Comparison of ENCODE assay signal across 8 cellular contexts in genomic region chr20:3407426-3408250, GRCh38. TPM values are rescaled to one million over a fixed set of nuclear protein-coding genes. Genes with fewer than 3 reads are reported as not detected.
DNase-seq lines count a peak whose midpoint lies in the region; ATAC-seq and TF ChIP-seq lines count a peak whose summit lies in the region.

TSS of gene DNAAF9 (minus strand) at chr20:3407669. CDS start at chr20:3407557, 112 bp downstream.

- H3K4me1 Mint-ChIP-seq in naive thymus-derived CD4-positive, alpha-beta T cell, result peaks cover 19 to 35% (median 29%) of the 10 kb centered on the region in 7 donors
- peaks cover 45% of the 10 kb centered on the region for H3K4me1 Mint-ChIP-seq in stimulated activated effector memory CD8-positive, alpha-beta T cell treated with anti-CD3 and anti-CD28 coated beads, Interleukin-12 subunit alpha, Interleukin-12 subunit beta, amount 100 ng/mL, for 72 hours

- intact Hi-C loops in OCI-LY7 (cut with micrococcal nuclease; ENCODE audit: unreplicated experiment), result no loop called here
- intact Hi-C loops in naive thymus-derived CD4-positive, alpha-beta T cell (cut with micrococcal nuclease), result loop anchor here (1.0 to 10.0 kb wide), 13 partner anchors 13 to 1305 kb away; partner anchors contain the start of genes DDRGK1 (in 2 of the 2), ATRN (in 1 of the 2), FASTKD5 (in 1 of the 2) and IDH3B (in 1 of the 2)

- H3K4me3 ChIP-seq in OCI-LY7 (ENCODE audit: low read depth, low read length, poor library complexity, severe bottlenecking) (peak within 1 kb of the TSS; percentile 35), fibroblast of lung (replicated peaks in 1 of 4; ENCODE audit: control extremely low read depth in 1 of 4, insufficient read depth in 1 of 4, low read depth in 3 of 4, low read length in 4 of 4) (peak within 1 kb of the TSS; percentile 84 to 98 (median 87))
- H3K4me3 ChIP-seq in naive thymus-derived CD4-positive, alpha-beta T cell (ENCODE audit: low read length), result peak within 1 kb of the TSS; percentile 90

- H4K20me1 ChIP-seq in OCI-LY7 (ENCODE audit: insufficient read depth, low read length), result no peaks in the 10 kb centered on the region
- H4K20me1 ChIP-seq in fibroblast of lung (ENCODE audit: control insufficient read depth, extremely low read depth, insufficient read depth, low read length), result no peaks in the 10 kb centered on the region

- H2AFZ ChIP-seq in OCI-LY7 (ENCODE audit: low read length) (peak within 1 kb of the TSS; percentile 2; the same call in 1 of the 2 replicates), fibroblast of lung (ENCODE audit: low read length) (peak within 1 kb of the TSS; percentile 94)

- H3K36me3 Mint-ChIP-seq in naive thymus-derived CD4-positive, alpha-beta T cell, result peaks cover 0 to 2% (median 0%) of the 10 kb centered on the region in 5 donors
- no peaks in the 10 kb centered on the region for H3K36me3 Mint-ChIP-seq in stimulated activated effector memory CD8-positive, alpha-beta T cell treated with anti-CD3 and anti-CD28 coated beads, Interleukin-12 subunit alpha, Interleukin-12 subunit beta, amount 100 ng/mL, for 72 hours

- no peaks in the 10 kb centered on the region for H3K36me3 ChIP-seq in OCI-LY7 (ENCODE audit: insufficient read depth, low read length)
- no peaks in the 10 kb centered on the region for H3K36me3 ChIP-seq in fibroblast of lung (ENCODE audit: control insufficient read depth, insufficient read depth, low read length)
- H3K36me3 ChIP-seq in naive thymus-derived CD4-positive, alpha-beta T cell (ENCODE audit: control insufficient read depth in 2 of 3, insufficient read depth in 3 of 3, low read length in 3 of 3), result no peaks in the 10 kb centered on the region

- peak within 1 kb of the TSS; percentile 83 to 97 (median 92) for H3K27ac Mint-ChIP-seq in naive thymus-derived CD4-positive, alpha-beta T cell
- peak within 1 kb of the TSS; percentile 92 for H3K27ac Mint-ChIP-seq in stimulated activated effector memory CD8-positive, alpha-beta T cell treated with anti-CD3 and anti-CD28 coated beads, Interleukin-12 subunit alpha, Interleukin-12 subunit beta, amount 100 ng/mL, for 72 hours

- ATAC-seq in GM18511 (IDR thresholded peaks at IDR 0.05; ENCODE audit: unreplicated experiment), result peak; percentile 71
- peak; percentile 80 for ATAC-seq in naive thymus-derived CD4-positive, alpha-beta T cell
- ATAC-seq in stimulated activated effector memory CD8-positive, alpha-beta T cell treated with anti-CD3 and anti-CD28 coated beads, Interleukin-12 subunit alpha, Interleukin-12 subunit beta, amount 100 ng/mL, for 72 hours, result peak; percentile 77

- DNase-seq in 8988T (peak; percentile 90), HS-27A (ENCODE audit: low read depth) (peak; percentile 61), OCI-LY7 (ENCODE audit: low spot score) (peak; percentile 9), fibroblast of lung (ENCODE audit: low read depth in 2 of 2) (peak; percentile 64 to 71)
- DNase-seq in activated T-helper 1 cell treated with anti-CD3 and anti-CD28 coated beads, Interleukin-2, amount 50 U/mL, for 16 hours (ENCODE audit: low read depth in 1 of 2, low spot score in 1 of 2), result peak; percentile 47 to 52
- DNase-seq in naive thymus-derived CD4-positive, alpha-beta T cell, result peak; percentile 53 to 74 (median 68)
- DNase-seq in stimulated activated effector memory CD8-positive, alpha-beta T cell treated with anti-CD3 and anti-CD28 coated beads, Interleukin-12 subunit alpha, Interleukin-12 subunit beta, amount 100 ng/mL, for 72 hours (ENCODE audit: low spot score in 2 of 2), result peak; percentile 48 to 89

- H3K79me2 ChIP-seq in OCI-LY7 (ENCODE audit: insufficient read depth, low read depth, low read length), result no peaks in the 10 kb centered on the region
- H3K79me2 ChIP-seq in fibroblast of lung (ENCODE audit: control insufficient read depth, insufficient read depth, low read length), result peaks cover 44% of the 10 kb centered on the region

- H3K27me3 ChIP-seq in fibroblast of lung (ENCODE audit: control insufficient read depth, insufficient read depth, low read length), result no peaks in the 10 kb centered on the region
- no peaks in the 10 kb centered on the region for H3K27me3 ChIP-seq in naive thymus-derived CD4-positive, alpha-beta T cell (ENCODE audit: control insufficient read depth in 2 of 2, insufficient read depth in 2 of 2, low read length in 2 of 2)

- POLR2A ChIA-PET in OCI-LY7 (lab: Charles Lee), result no interaction called here
- POLR2A ChIA-PET in naive thymus-derived CD4-positive, alpha-beta T cell (lab: Charles Lee), result interaction anchor here (0.6 to 1.9 kb wide), 5 partner anchors 9 to 1960 kb away, joined by 3 to 7 read pairs (median 5); partner anchors contain the start of gene ATRN

- peak within 1 kb of the TSS; percentile 94 to 100 (median 97) for H3K4me3 Mint-ChIP-seq in naive thymus-derived CD4-positive, alpha-beta T cell
- H3K4me3 Mint-ChIP-seq in stimulated activated effector memory CD8-positive, alpha-beta T cell treated with anti-CD3 and anti-CD28 coated beads, Interleukin-12 subunit alpha, Interleukin-12 subunit beta, amount 100 ng/mL, for 72 hours, result peak within 1 kb of the TSS; percentile 92

- CTCF ChIA-PET in OCI-LY7 (lab: Charles Lee; ENCODE audit: unreplicated experiment), result no interaction called here
- CTCF ChIA-PET in naive thymus-derived CD4-positive, alpha-beta T cell (lab: Charles Lee), result no interaction called here

- H3K9ac ChIP-seq in fibroblast of lung (ENCODE audit: insufficient read depth, low read length), result peak within 1 kb of the TSS; percentile 87

- TF ChIP-seq CTCF in OCI-LY7 (conservative IDR thresholded peaks at IDR 0.05; ENCODE audit: low read length) (no peak), fibroblast of lung (conservative IDR thresholded peaks at IDR 0.05 in 1 of 2, IDR thresholded peaks at IDR 0.05 in 1 of 2; ENCODE audit: low read depth in 1 of 2, low read length in 2 of 2) (peak in 1 of 2 donors; percentile 0)

- H3K27ac ChIP-seq in OCI-LY7 (ENCODE audit: low read depth, low read length, poor library complexity, severe bottlenecking) (no peak within 1 kb of the TSS), fibroblast of lung (ENCODE audit: insufficient read depth, low read length) (peak within 1 kb of the TSS; percentile 82)
- peak within 1 kb of the TSS; percentile 74 for H3K27ac ChIP-seq in naive thymus-derived CD4-positive, alpha-beta T cell (ENCODE audit: low read depth, low read length)

- H3K27me3 Mint-ChIP-seq in naive thymus-derived CD4-positive, alpha-beta T cell, result peaks cover 0 to 37% (median 0%) of the 10 kb centered on the region in 5 donors

- H3K4me2 ChIP-seq in OCI-LY7 (ENCODE audit: low read length), result peak within 1 kb of the TSS; percentile 46; the same call in 1 of the 2 replicates
- H3K4me2 ChIP-seq in fibroblast of lung (ENCODE audit: extremely low read depth, insufficient read depth, low read length), result peak within 1 kb of the TSS; percentile 99

- BruUV-seq in OCI-LY7 (replicated peaks; lab: Mats Ljungman, UMichigan), result no TSS peak

- peaks cover 0 to 1% (median 0%) of the 10 kb centered on the region in 11 donors for H3K9me3 Mint-ChIP-seq in naive thymus-derived CD4-positive, alpha-beta T cell
- H3K9me3 Mint-ChIP-seq in stimulated activated effector memory CD8-positive, alpha-beta T cell treated with anti-CD3 and anti-CD28 coated beads, Interleukin-12 subunit alpha, Interleukin-12 subunit beta, amount 100 ng/mL, for 72 hours, result no peaks in the 10 kb centered on the region

- no peaks in the 10 kb centered on the region for H3K9me3 ChIP-seq in OCI-LY7 (ENCODE audit: low read length)
- H3K9me3 ChIP-seq in fibroblast of lung (ENCODE audit: control insufficient read depth, insufficient read depth, low read depth, low read length), result no peaks in the 10 kb centered on the region
- no peaks in the 10 kb centered on the region for H3K9me3 ChIP-seq in naive thymus-derived CD4-positive, alpha-beta T cell (ENCODE audit: control insufficient read depth in 2 of 3, low read length in 3 of 3)

- H3K4me1 ChIP-seq in OCI-LY7 (ENCODE audit: insufficient read depth, low read length, poor library complexity, severe bottlenecking), result no peaks in the 10 kb centered on the region
- H3K4me1 ChIP-seq in fibroblast of lung (ENCODE audit: control insufficient read depth, extremely low read depth, insufficient read depth, low read length), result no peaks in the 10 kb centered on the region
- no peaks in the 10 kb centered on the region for H3K4me1 ChIP-seq in naive thymus-derived CD4-positive, alpha-beta T cell (ENCODE audit: control insufficient read depth in 2 of 2, insufficient read depth in 2 of 2, low read length in 2 of 2)

- H3K9me2 ChIP-seq in OCI-LY7 (ENCODE audit: insufficient read depth, low read length), result no peaks in the 10 kb centered on the region

RNA-seq across cellular contexts. Expression of gene DNAAF9, which starts in this region (rescaled TPM):
- not detected in 2 replicates for total RNA-seq in OCI-LY7 (2014; rRNA removed; shearing (Covaris generic))
- total RNA-seq in OCI-LY7 (2022), result 0.23 and 0.33 TPM in 2 replicates
- total RNA-seq in fibroblast of lung, result 11.8 and 19.2 TPM in 2 replicates
- 10.6 and 11.7 TPM in 2 replicates for polyA plus RNA-seq in fibroblast of lung
- polyA plus RNA-seq in fibroblast of lung (2012), result 6.6 and 8.1 TPM in 2 replicates
- polyA minus RNA-seq in fibroblast of lung (ENCODE audit: low replicate concordance), result 9.7 and 10.0 TPM in 2 replicates
- total RNA-seq in naive thymus-derived CD4-positive, alpha-beta T cell, result 1 to 10 TPM; 2.4 to 8.8 (median 3.5) TPM
- 1 to 10 TPM in 1 of 2 donors, under 1 TPM in 1; 0.71 to 1.1 TPM for polyA plus RNA-seq in naive thymus-derived CD4-positive, alpha-beta T cell

Comparison
In these comparisons a context has a peak if more than half of its experiments do, and no peak if none do; other contexts are left out.
1. Peak in DNase-seq, H3K4me3 ChIP-seq and H3K4me2 ChIP-seq in OCI-LY7; RNA of the gene not detected or under 1 TPM.
2. DNase-seq: peak in every context shown above with its lines; median percentile 90 in 8988T; 68 in stimulated activated effector memory CD8-positive, alpha-beta T cell treated with anti-CD3 and anti-CD28 coated beads, Interleukin-12 subunit alpha, Interleukin-12 subunit beta, amount 100 ng/mL, for 72 hours; 68 in naive thymus-derived CD4-positive, alpha-beta T cell; 68 in fibroblast of lung; 61 in HS-27A; 50 in activated T-helper 1 cell treated with anti-CD3 and anti-CD28 coated beads, Interleukin-2, amount 50 U/mL, for 16 hours; 9 in OCI-LY7.
3. H3K4me3 ChIP-seq: peak in every context shown above with its lines; median percentile 90 in naive thymus-derived CD4-positive, alpha-beta T cell; 87 in fibroblast of lung; 35 in OCI-LY7.